12 cellular contexts compared by ENCODE assay signal in genomic region chr22:46046299-46046685, GRCh38.
DNase-seq lines count a peak whose midpoint lies in the region; ATAC-seq and TF ChIP-seq lines count a peak whose summit lies in the region.
"Had no signal": no experiment of that assay in that cellular context is flagged by ENCODE, and none has a peak within 500 bp of the region (broad histone marks: within the 10 kb centered on the region; RNA-seq: fewer than 3 reads in every experiment).

No MANE protein-coding gene starts in this region.

- H3K9me3 Mint-ChIP-seq in osteocyte (ENCODE audit: unreplicated experiment) = no peaks in the 10 kb centered on the region
- H3K9me3 Mint-ChIP-seq: activated CD8-positive, alpha-beta T cell treated with anti-CD3 and anti-CD28 coated beads for 36 hours had no signal

- 48 to 50% methylated on average over 2 to 4 of the region's 5 CpGs for WGBS in gastroesophageal sphincter (ENCODE audit: low coverage in 1 of 2), 2 donors
- WGBS in mesendoderm (ENCODE audit: extremely low coverage, insufficient coverage, low lambda C conversion rate) = no CpG with 5 or more reads among the region's 5 CpGs

- H3K9me3 ChIP-seq in SK-N-MC (ENCODE audit: low read depth, low read length) (no peaks in the 10 kb centered on the region), gastroesophageal sphincter (no peaks in the 10 kb centered on the region)

- no peaks in the 10 kb centered on the region for H3K36me3 Mint-ChIP-seq in osteocyte (ENCODE audit: unreplicated experiment)

- H3K56ac ChIP-seq in mesendoderm (ENCODE audit: low read length) = no peak overlapping the region

- H3K4me1 ChIP-seq in gastroesophageal sphincter (peaks cover 0 to 95% (median 66%) of the 10 kb centered on the region in 3 donors), mesendoderm (ENCODE audit: control insufficient read depth, low read depth, low read length) (peaks cover 3% of the 10 kb centered on the region)

- no peak for TF ChIP-seq POLR2A in gastroesophageal sphincter (IDR thresholded peaks at IDR 0.05)

- no peak for ATAC-seq in gastroesophageal sphincter
- ATAC-seq: activated CD8-positive, alpha-beta T cell treated with anti-CD3 and anti-CD28 coated beads for 36 hours had no signal

- H3K79me1 ChIP-seq in mesendoderm (ENCODE audit: low read length) = no peaks in the 10 kb centered on the region

- H2AK5ac ChIP-seq in mesendoderm (ENCODE audit: low read length) = no peak overlapping the region

- no peaks in the 10 kb centered on the region for H3K36me3 ChIP-seq in SK-N-MC (ENCODE audit: insufficient read depth, low read length)
- no peaks in the 10 kb centered on the region for H3K36me3 ChIP-seq in gastroesophageal sphincter
- H3K36me3 ChIP-seq in mesendoderm (ENCODE audit: control insufficient read depth, insufficient read depth, low read length) = no peaks in the 10 kb centered on the region

- H3K27ac Mint-ChIP-seq in osteocyte (ENCODE audit: unreplicated experiment) = peak overlapping the region; percentile 41
- H3K27ac Mint-ChIP-seq: activated CD8-positive, alpha-beta T cell treated with anti-CD3 and anti-CD28 coated beads for 36 hours had no signal

- H3K9ac ChIP-seq in SK-N-MC (ENCODE audit: insufficient read length) (no peak overlapping the region), mesendoderm (ENCODE audit: low read length) (no peak overlapping the region)

- H2BK15ac ChIP-seq in mesendoderm (replicated peaks; ENCODE audit: low read depth) = no peak overlapping the region

- H4K8ac ChIP-seq in mesendoderm (ENCODE audit: low read depth, low read length) = no peak overlapping the region

- no peaks in the 10 kb centered on the region for H3K79me2 ChIP-seq in mesendoderm (ENCODE audit: control insufficient read depth, insufficient read depth, low read length)

- H4K5ac ChIP-seq in mesendoderm (ENCODE audit: low read length) = no peak overlapping the region

- no peak overlapping the region for H3K18ac ChIP-seq in mesendoderm (ENCODE audit: low read length)

- H3K4me1 Mint-ChIP-seq in osteocyte (ENCODE audit: unreplicated experiment) = peaks cover 24% of the 10 kb centered on the region

- 0 out of 2 replicates have a peak overlapping the region, but pooled peaks have one; percentile 25 for H3K27ac ChIP-seq in SK-N-MC
- peak overlapping the region; percentile 61 to 100 (median 98) for H3K27ac ChIP-seq in gastroesophageal sphincter
- no peak overlapping the region for H3K27ac ChIP-seq in mesendoderm (ENCODE audit: low read depth, low read length)

- H3K27me3 ChIP-seq in gastroesophageal sphincter (no peaks in the 10 kb centered on the region), mesendoderm (ENCODE audit: insufficient read depth, low read length, poor library complexity) (no peaks in the 10 kb centered on the region)

- no peak for TF ChIP-seq CTCF in AG10803 (conservative IDR thresholded peaks at IDR 0.05; ENCODE audit: low read length)
- TF ChIP-seq CTCF in gastroesophageal sphincter (IDR thresholded peaks at IDR 0.05) = no peak
- TF ChIP-seq CTCF in osteocyte (IDR thresholded peaks at IDR 0.05) = no peak

- H2BK5ac ChIP-seq in mesendoderm (ENCODE audit: low read length) = no peak overlapping the region

- no peak overlapping the region for H3K4me2 ChIP-seq in mesendoderm (ENCODE audit: low read length)

- peak overlapping the region; percentile 77 for H3K4me3 ChIP-seq in AG10803 (ENCODE audit: low read length)
- H3K4me3 ChIP-seq in SK-N-MC = no peak overlapping the region
- H3K4me3 ChIP-seq in gastroesophageal sphincter = peak overlapping the region; percentile 47 to 87
- H3K4me3 ChIP-seq in mesendoderm (ENCODE audit: low read length) = no peak overlapping the region

- H3K4me3 Mint-ChIP-seq in osteocyte (ENCODE audit: unreplicated experiment) = peak overlapping the region; percentile 26

- no peak overlapping the region for H3K4ac ChIP-seq in mesendoderm (ENCODE audit: low read depth, low read length)

- H3K27me3 Mint-ChIP-seq in osteocyte (ENCODE audit: unreplicated experiment) = no peaks in the 10 kb centered on the region
- H3K27me3 Mint-ChIP-seq: activated CD8-positive, alpha-beta T cell treated with anti-CD3 and anti-CD28 coated beads for 36 hours had no signal

- DNase-seq in AG10803 (ENCODE audit: low read depth) (no peak), SK-N-MC (ENCODE audit: low read depth, low spot score) (no peak), osteocyte (ENCODE audit: extremely low spot score, unreplicated experiment) (no peak), mesendoderm (no peak), NCI-H2171 (lab: John Stamatoyannopoulos, UW) (no peak), NCI-H82 (lab: John Stamatoyannopoulos, UW) (no peak)
- no peak for DNase-seq in activated effector memory CD4-positive, alpha-beta T cell treated with anti-CD3 and anti-CD28 coated beads, Interleukin-2, amount 50 U/mL, for 16 hours
- DNase-seq: activated CD8-positive, alpha-beta T cell treated with anti-CD3 and anti-CD28 coated beads for 36 hours; AML-193; NCI-H2171 treated with DMSO at 0.1 percent for 48 hours; SIG-M5 had no signal

- no peak for TF ChIP-seq EP300 in gastroesophageal sphincter (IDR thresholded peaks at IDR 0.05)

- no peak overlapping the region for H3K23ac ChIP-seq in mesendoderm (ENCODE audit: low read length)

- no peak overlapping the region for H2BK120ac ChIP-seq in mesendoderm (ENCODE audit: low read depth, low read length)

Comparison
In these comparisons a context has a peak if more than half of its experiments do, and no peak if none do; other contexts are left out.
1. H3K4me3 ChIP-seq: peak in AG10803 (single experiment) and gastroesophageal sphincter (2 of 2); none in SK-N-MC (single experiment) and mesendoderm (single experiment).